ENCODE assay signal across 9 cellular contexts in the genomic region with DNA sequence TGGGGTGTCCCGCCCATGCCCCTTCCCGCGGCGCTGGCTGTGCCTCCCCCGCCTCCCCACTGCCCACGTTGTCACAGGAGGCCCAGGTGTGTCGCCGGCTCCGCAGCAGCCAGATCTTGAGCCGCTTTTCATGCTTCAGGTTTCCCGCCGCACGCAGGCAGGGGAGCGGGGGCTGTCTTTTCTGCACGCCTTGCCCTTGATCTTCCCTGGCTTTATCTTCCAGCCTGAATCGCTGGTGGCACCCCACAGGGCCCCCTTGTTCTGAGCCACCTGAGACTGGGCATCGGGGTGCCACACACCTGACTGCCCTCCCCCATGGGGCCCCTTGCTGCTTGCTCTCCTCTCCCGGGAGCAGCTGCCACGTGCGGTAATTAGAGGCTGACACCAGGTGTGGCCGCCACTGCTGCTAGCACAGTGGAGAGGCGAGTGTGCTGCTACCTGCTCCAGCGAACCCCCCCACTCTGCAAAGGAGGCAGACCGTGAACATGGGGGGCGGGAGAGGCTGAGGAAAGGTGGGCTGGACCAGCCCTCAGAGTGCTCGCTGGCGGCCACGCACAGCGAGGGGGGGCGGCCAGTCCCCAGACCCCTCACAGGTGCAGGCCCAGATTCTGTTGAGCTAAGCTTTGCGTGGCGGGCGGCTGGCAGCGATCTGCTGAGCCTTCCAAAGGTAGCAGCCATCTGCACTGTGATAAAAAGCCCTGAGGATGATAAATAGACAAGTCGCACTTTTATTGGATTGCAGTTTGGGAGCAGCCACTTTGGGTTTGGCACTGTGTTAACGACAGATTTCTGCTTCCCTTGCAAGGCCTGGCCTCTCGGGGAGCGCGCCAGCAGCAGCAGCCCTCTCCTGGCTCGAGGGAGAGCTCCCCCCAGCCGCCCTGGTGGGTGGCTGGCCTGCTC.
DNase-seq lines count a peak whose midpoint lies in the region; ATAC-seq and TF ChIP-seq lines count a peak whose summit lies in the region.
"Had no signal": no experiment of that assay in that cellular context is flagged by ENCODE, and none has a peak within 500 bp of the region (broad histone marks: within the 10 kb centered on the region; RNA-seq: fewer than 3 reads in every experiment).

No MANE protein-coding gene starts in this region.

- no peaks in the 10 kb centered on the region for H3K27me3 Mint-ChIP-seq in activated CD8-positive, alpha-beta T cell treated with anti-CD3 and anti-CD28 coated beads for 36 hours
- H3K27me3 Mint-ChIP-seq in activated CD8-positive, alpha-beta T cell treated with anti-CD3 and anti-CD28 coated beads, Interleukin-2, amount 10 ng/mL, durations not matched to agents 7 days and 5 days (ENCODE audit: low read depth), result no peaks in the 10 kb centered on the region

- no peak overlapping the region for H3K27ac Mint-ChIP-seq in activated CD8-positive, alpha-beta T cell treated with anti-CD3 and anti-CD28 coated beads for 36 hours
- no peak overlapping the region for H3K27ac Mint-ChIP-seq in activated CD8-positive, alpha-beta T cell treated with anti-CD3 and anti-CD28 coated beads, Interleukin-2, amount 10 ng/mL, durations not matched to agents 7 days and 5 days

- WGBS in lower leg skin, 2 donors, result 57 to 67% methylated on average over 38 to 41 of the region's 41 CpGs

- POLR2A ChIA-PET in activated CD8-positive, alpha-beta T cell treated with anti-CD3 and anti-CD28 coated beads for 36 hours (lab: Charles Lee), result interaction anchor here (0.6 to 1.5 kb wide), 3 partner anchors 11 to 169 kb away, joined by 3 to 4 read pairs (median 3); no protein-coding TSS in a partner anchor
- POLR2A ChIA-PET in activated CD8-positive, alpha-beta T cell treated with anti-CD3 and anti-CD28 coated beads, Interleukin-2, amount 10 ng/mL, durations not matched to agents 7 days and 5 days (lab: Charles Lee), result no interaction called here

- no peak for TF ChIP-seq CTCF in activated CD8-positive, alpha-beta T cell treated with anti-CD3 and anti-CD28 coated beads for 36 hours (IDR thresholded peaks at IDR 0.05)
- no peak for TF ChIP-seq CTCF in lower leg skin (IDR thresholded peaks at IDR 0.05)

- no peak for ATAC-seq in activated CD8-positive, alpha-beta T cell treated with anti-CD3 and anti-CD28 coated beads for 36 hours
- no peak for ATAC-seq in activated CD8-positive, alpha-beta T cell treated with anti-CD3 and anti-CD28 coated beads, Interleukin-2, amount 10 ng/mL, durations not matched to agents 7 days and 5 days

- no peaks in the 10 kb centered on the region for H3K36me3 Mint-ChIP-seq in activated CD8-positive, alpha-beta T cell treated with anti-CD3 and anti-CD28 coated beads for 36 hours (ENCODE audit: low read depth)
- no peaks in the 10 kb centered on the region for H3K36me3 Mint-ChIP-seq in activated CD8-positive, alpha-beta T cell treated with anti-CD3 and anti-CD28 coated beads, Interleukin-2, amount 10 ng/mL, durations not matched to agents 7 days and 5 days (ENCODE audit: low read depth)

- DNase-seq in activated CD8-positive, alpha-beta T cell treated with anti-CD3 and anti-CD28 coated beads for 36 hours, result peak; percentile 19
- no peak for DNase-seq in activated CD8-positive, alpha-beta T cell treated with anti-CD3 and anti-CD28 coated beads, Interleukin-2, amount 10 ng/mL, durations not matched to agents 7 days and 5 days
- DNase-seq in NCI-H446 treated with DMSO at 0.1 percent for 48 hours (lab: John Stamatoyannopoulos, UW) (peak; percentile 92), superior temporal gyrus (ENCODE audit: extremely low spot score) (peak; percentile 48), OCI-M2 (lab: John Stamatoyannopoulos, UW; ENCODE audit: unreplicated experiment) (no peak), NOMO-1 treated with DMSO at 0.1 percent for 48 hours (lab: John Stamatoyannopoulos, UW; ENCODE audit: unreplicated experiment) (no peak), lower leg skin (ENCODE audit: low spot score in 2 of 2) (no peak)

- peak overlapping the region; percentile 54 for H3K27ac ChIP-seq in cingulate gyrus (ENCODE audit: low read depth, low read length)
- H3K27ac ChIP-seq: coronary artery had no signal

- intact Hi-C loops in activated CD8-positive, alpha-beta T cell treated with anti-CD3 and anti-CD28 coated beads for 36 hours (cut with micrococcal nuclease), result no loop called here
- intact Hi-C loops in lower leg skin (cut with DNase I; ENCODE audit: low total_unique reads), result no loop called here

- H3K4me3 ChIP-seq in lower leg skin (ENCODE audit: low read depth, poor library complexity, severe bottlenecking), result no peak overlapping the region
- H3K4me3 ChIP-seq: coronary artery had no signal

- no peak for TF ChIP-seq POLR2A in lower leg skin (IDR thresholded peaks at IDR 0.05)

- H3K9me3 Mint-ChIP-seq in activated CD8-positive, alpha-beta T cell treated with anti-CD3 and anti-CD28 coated beads for 36 hours, result no peaks in the 10 kb centered on the region
- no peaks in the 10 kb centered on the region for H3K9me3 Mint-ChIP-seq in activated CD8-positive, alpha-beta T cell treated with anti-CD3 and anti-CD28 coated beads, Interleukin-2, amount 10 ng/mL, durations not matched to agents 7 days and 5 days (ENCODE audit: insufficient read depth)

- CTCF ChIA-PET in activated CD8-positive, alpha-beta T cell treated with anti-CD3 and anti-CD28 coated beads for 36 hours (lab: Charles Lee), result interaction anchor here (0.7 to 5.0 kb wide), 5 partner anchors 10 to 171 kb away, joined by 3 to 33 read pairs (median 6); no protein-coding TSS in a partner anchor
- CTCF ChIA-PET in activated CD8-positive, alpha-beta T cell treated with anti-CD3 and anti-CD28 coated beads, Interleukin-2, amount 10 ng/mL, durations not matched to agents 7 days and 5 days (lab: Charles Lee), result interaction anchor here (0.6 to 1.3 kb wide), 3 partner anchors 171 to 353 kb away, joined by 3 read pairs; no protein-coding TSS in a partner anchor

- H3K4me1 Mint-ChIP-seq in activated CD8-positive, alpha-beta T cell treated with anti-CD3 and anti-CD28 coated beads for 36 hours (ENCODE audit: low read depth), result peaks cover 34% of the 10 kb centered on the region
- H3K4me1 Mint-ChIP-seq in activated CD8-positive, alpha-beta T cell treated with anti-CD3 and anti-CD28 coated beads, Interleukin-2, amount 10 ng/mL, durations not matched to agents 7 days and 5 days (ENCODE audit: low read depth), result peaks cover 28% of the 10 kb centered on the region

- no peak overlapping the region for H3K4me3 Mint-ChIP-seq in activated CD8-positive, alpha-beta T cell treated with anti-CD3 and anti-CD28 coated beads for 36 hours
- no peak overlapping the region for H3K4me3 Mint-ChIP-seq in activated CD8-positive, alpha-beta T cell treated with anti-CD3 and anti-CD28 coated beads, Interleukin-2, amount 10 ng/mL, durations not matched to agents 7 days and 5 days

Comparison
In these comparisons a context has a peak if more than half of its experiments do, and no peak if none do; other contexts are left out.
1. DNase-seq: peak in activated CD8-positive, alpha-beta T cell treated with anti-CD3 and anti-CD28 coated beads for 36 hours (single experiment), NCI-H446 treated with DMSO at 0.1 percent for 48 hours (single experiment) and superior temporal gyrus (single experiment); none in activated CD8-positive, alpha-beta T cell treated with anti-CD3 and anti-CD28 coated beads, Interleukin-2, amount 10 ng/mL, durations not matched to agents 7 days and 5 days (single experiment), OCI-M2 (single experiment), NOMO-1 treated with DMSO at 0.1 percent for 48 hours (single experiment) and lower leg skin (0 of 2).